Comparison of ENCODE assay signal across 7 cellular contexts in the genomic region with DNA sequence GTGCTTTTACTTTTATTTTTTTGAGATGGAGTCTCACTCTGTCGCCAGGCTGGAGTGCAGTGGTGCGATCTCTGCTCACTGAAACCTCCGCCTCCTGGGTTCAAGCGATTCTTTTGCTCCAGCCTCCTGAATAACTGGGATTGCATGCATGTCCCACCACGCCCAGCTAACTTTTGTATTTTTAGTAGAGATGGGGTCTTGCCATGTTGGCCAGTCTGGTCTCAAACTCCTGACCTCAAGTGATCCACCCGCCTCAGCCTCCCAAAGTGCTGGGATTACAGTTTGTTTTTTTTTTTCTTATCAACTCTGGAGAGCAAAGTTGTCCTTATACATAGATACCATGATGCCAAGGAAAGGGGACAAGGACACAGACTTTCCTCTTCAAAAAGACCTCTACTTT.
A peak's percentile ranks its signal among the peaks of the same experiment; 100 is the strongest.
DNase-seq lines count a peak whose midpoint lies in the region; ATAC-seq, FAIRE-seq and TF ChIP-seq lines count a peak whose summit lies in the region.
"Not testable (repeated sequence)": the region's sequence is repeated elsewhere in the genome, so short reads cannot be mapped to it uniquely, and the experiment has no call there.

No MANE protein-coding gene starts in this region.

- H2BK20ac ChIP-seq in IMR-90 (ENCODE audit: low read depth, low read length): peak overlapping the region; percentile 32; the same call in 1 of the 2 replicates

- peak overlapping the region; percentile 67; the same call in 1 of the 2 replicates for H4K5ac ChIP-seq in IMR-90 (ENCODE audit: low read depth, low read length)

- H2BK15ac ChIP-seq in IMR-90 (ENCODE audit: low read depth, low read length): not testable (repeated sequence)

- not testable (repeated sequence) for H3K4me1 Mint-ChIP-seq in astrocyte (ENCODE audit: low read depth, unreplicated experiment)

- H2AK9ac ChIP-seq in IMR-90 (replicated peaks; ENCODE audit: low read depth, low read length, poor library complexity): not testable (repeated sequence)

- H3F3A ChIP-seq in smooth muscle cell (ENCODE audit: low read depth): peaks cover 13% of the 10 kb centered on the region

- not testable (repeated sequence) for BruUV-seq in IMR-90 (replicated peaks; lab: Mats Ljungman, UMichigan)

- POLR2A ChIA-PET in IMR-90 (lab: Charles Lee; ENCODE audit: unreplicated experiment): interaction anchor here (0.9 kb wide), 1 partner anchor 12 kb away, joined by 4 read pairs; no protein-coding TSS in a partner anchor

- not testable (repeated sequence) for H2AK5ac ChIP-seq in IMR-90 (ENCODE audit: low read depth, low read length)

- not testable (repeated sequence) for H2BK120ac ChIP-seq in IMR-90 (ENCODE audit: low read depth, low read length)

- H4K20me1 ChIP-seq in IMR-90 (ENCODE audit: insufficient read depth, low read length) (peaks cover 47% of the 10 kb centered on the region), astrocyte (ENCODE audit: insufficient read depth, low read length) (peaks cover 29% of the 10 kb centered on the region)
- H4K20me1 ChIP-seq in smooth muscle cell (ENCODE audit: low read depth): not testable (repeated sequence)

- H3K14ac ChIP-seq in IMR-90 (replicated peaks; ENCODE audit: low read depth, low read length): not testable (repeated sequence)

- H3K27me3 Mint-ChIP-seq in astrocyte (ENCODE audit: low read depth, unreplicated experiment): peaks cover 34% of the 10 kb centered on the region

- H3K36me3 Mint-ChIP-seq in astrocyte (ENCODE audit: low read depth, unreplicated experiment): not testable (repeated sequence)

- intact Hi-C loops in IMR-90 (cut with micrococcal nuclease): loop anchor here (1.0 kb wide), 1 partner anchor 307 kb away; no protein-coding TSS in a partner anchor
- intact Hi-C loops in heart left ventricle (cut with DNase I): loop anchor here in 5 of 10 donors (1.0 to 5.0 kb wide), 5 partner anchors 36 to 181 kb away; partner anchors contain the start of gene CCBE1 (in 1 of the 5)
- intact Hi-C loops in left lung (cut with DNase I): not testable (repeated sequence)

- not testable (repeated sequence) for H3K4me3 ChIP-seq in ACC112 (ENCODE audit: low read depth, low read length); IMR-90 (ENCODE audit: insufficient read depth, low read depth, low read length); astrocyte (ENCODE audit: insufficient read depth, low read depth, low read length); heart left ventricle; left lung; smooth muscle cell
- H3K4me3 ChIP-seq in parathyroid adenoma (ENCODE audit: low read depth, low read length): peak overlapping the region; percentile 42

- H3K27ac ChIP-seq in ACC112 (ENCODE audit: low read depth, low read length): peak overlapping the region; percentile 26; the same call in 1 of the 2 replicates
- H3K27ac ChIP-seq in IMR-90 (ENCODE audit: insufficient read depth, low read length): peak overlapping the region; percentile 19; the same call in 1 of the 2 replicates
- H3K27ac ChIP-seq in astrocyte (ENCODE audit: low read depth, low read length); left lung; parathyroid adenoma; smooth muscle cell (ENCODE audit: low read depth): not testable (repeated sequence)
- peak overlapping the region; percentile 15 to 89 (median 68) for H3K27ac ChIP-seq in heart left ventricle

- H4K91ac ChIP-seq in IMR-90 (ENCODE audit: insufficient read depth, low read depth, low read length): not testable (repeated sequence)

- in situ Hi-C loops in IMR-90 (cut with MboI; ENCODE audit: low sequenced_read_pairs): not testable (repeated sequence)

- peaks cover 37% of the 10 kb centered on the region for H3K79me2 ChIP-seq in ACC112 (ENCODE audit: control insufficient read depth, insufficient read depth, low read length, unreplicated experiment)
- not testable (repeated sequence) for H3K79me2 ChIP-seq in astrocyte (ENCODE audit: insufficient read depth, low read length); parathyroid adenoma; smooth muscle cell (ENCODE audit: low read depth)

- not testable (repeated sequence) for FAIRE-seq in astrocyte (lab: Jason Lieb, UNC)

- WGBS in IMR-90 (ENCODE audit: extremely low coverage in 2 of 2, insufficient read length in 1 of 2), 2 experiments: 95% methylated on average over 4 of the region's 6 CpGs; no CpG with 5 or more reads in 1 of the 2 experiments
- 69 to 78% (median 75%) methylated on average over 6 of the region's 6 CpGs for WGBS in heart left ventricle, 4 donors
- WGBS in smooth muscle cell (ENCODE audit: low lambda C conversion rate): 80% methylated on average over 6 of the region's 6 CpGs

- not testable (repeated sequence) for H3K36me3 ChIP-seq in ACC112 (ENCODE audit: insufficient read depth, low read length); IMR-90 (ENCODE audit: control insufficient read depth, insufficient read depth, low read length); astrocyte (ENCODE audit: insufficient read depth, low read length); heart left ventricle; left lung; parathyroid adenoma (ENCODE audit: control insufficient read depth, insufficient read depth, low read length); smooth muscle cell (ENCODE audit: low read depth)

- dilution Hi-C loops in IMR-90 (cut with HindIII; ENCODE audit: low sequenced_read_pairs, unreplicated experiment): not testable (repeated sequence)

- not testable (repeated sequence) for H3K4me3 Mint-ChIP-seq in astrocyte (ENCODE audit: unreplicated experiment)

- H3K9me1 ChIP-seq in IMR-90 (ENCODE audit: insufficient read depth, low read length): peaks cover 15% of the 10 kb centered on the region

- not testable (repeated sequence) for TF ChIP-seq RAD21 in IMR-90 (IDR thresholded peaks at IDR 0.05; ENCODE audit: low read length)

- not testable (repeated sequence) for H3K9me3 Mint-ChIP-seq in astrocyte (ENCODE audit: unreplicated experiment)

- CTCF ChIA-PET in IMR-90 (lab: Yijun Ruan, JAX): not testable (repeated sequence)

- peak overlapping the region; percentile 53; the same call in 1 of the 2 replicates for H3K18ac ChIP-seq in IMR-90 (ENCODE audit: low read depth, low read length)

- not testable (repeated sequence) for TF ChIP-seq POLR2A in IMR-90 (IDR thresholded peaks at IDR 0.05; ENCODE audit: low read depth, low read length); heart left ventricle (IDR thresholded peaks at IDR 0.05)

- not testable (repeated sequence) for H3K23ac ChIP-seq in IMR-90 (ENCODE audit: low read depth, low read length)

- H3K27me3 ChIP-seq in ACC112 (ENCODE audit: insufficient read depth, low read length); IMR-90 (ENCODE audit: control insufficient read depth, insufficient read depth, low read length); astrocyte (ENCODE audit: insufficient read depth, low read length); heart left ventricle; left lung; parathyroid adenoma (ENCODE audit: control insufficient read depth, insufficient read depth, low read length): not testable (repeated sequence)
- peaks cover 21% of the 10 kb centered on the region for H3K27me3 ChIP-seq in smooth muscle cell (ENCODE audit: low read depth)

- H2AFZ ChIP-seq in ACC112 (ENCODE audit: low read length, unreplicated experiment); IMR-90 (replicated peaks; ENCODE audit: low read length, poor library complexity); astrocyte (ENCODE audit: low read depth, low read length); parathyroid adenoma; smooth muscle cell (ENCODE audit: low read depth): not testable (repeated sequence)

- H3K9ac ChIP-seq in IMR-90 (ENCODE audit: low read depth, low read length); astrocyte (ENCODE audit: low read length); parathyroid adenoma; smooth muscle cell (ENCODE audit: low read depth): not testable (repeated sequence)

- not testable (repeated sequence) for DNase-seq in IMR-90; astrocyte (ENCODE audit: low read depth); heart left ventricle; left lung; smooth muscle cell (lab: John Stamatoyannopoulos, UW; ENCODE audit: unreplicated experiment)

- not testable (repeated sequence) for H3K56ac ChIP-seq in IMR-90 (ENCODE audit: extremely low read depth, insufficient read depth, low read length)

- H3K4me1 ChIP-seq in ACC112 (ENCODE audit: control insufficient read depth, insufficient read depth, low read length, unreplicated experiment) (peaks cover 51% of the 10 kb centered on the region), IMR-90 (ENCODE audit: control insufficient read depth, insufficient read depth, low read length) (peaks cover 18% of the 10 kb centered on the region), astrocyte (ENCODE audit: insufficient read depth, low read length) (peaks cover 18% of the 10 kb centered on the region), heart left ventricle (peaks cover 0 to 46% (median 20%) of the 10 kb centered on the region in 12 donors), parathyroid adenoma (peaks cover 12% of the 10 kb centered on the region)
- not testable (repeated sequence) for H3K4me1 ChIP-seq in left lung; smooth muscle cell (ENCODE audit: low read depth)

- H3K79me1 ChIP-seq in IMR-90 (ENCODE audit: low read depth in 1 of 2, low read length in 2 of 2): peaks cover 25 to 28% of the 10 kb centered on the region in 2 experiments

- H2BK5ac ChIP-seq in IMR-90 (ENCODE audit: low read depth, low read length, poor library complexity, severe bottlenecking): not testable (repeated sequence)

- H3K4ac ChIP-seq in IMR-90 (ENCODE audit: low read depth, low read length): not testable (repeated sequence)

- not testable (repeated sequence) for TF ChIP-seq CTCF in IMR-90 (conservative IDR thresholded peaks at IDR 0.05; ENCODE audit: low read depth, low read length); astrocyte (IDR thresholded peaks at IDR 0.05; ENCODE audit: insufficient read depth, low read depth, low read length); heart left ventricle (IDR thresholded peaks at IDR 0.05); left lung (IDR thresholded peaks at IDR 0.05); parathyroid adenoma (IDR thresholded peaks at IDR 0.05); smooth muscle cell (IDR thresholded peaks at IDR 0.05; ENCODE audit: borderline replicate concordance, insufficient read depth, poor library complexity, severe bottlenecking)

- not testable (repeated sequence) for H3K27ac Mint-ChIP-seq in astrocyte (ENCODE audit: unreplicated experiment)

- ATAC-seq in IMR-90 (ENCODE audit: low read depth): not testable (repeated sequence)
- ATAC-seq in heart left ventricle: peak in 1 of 4 donors; percentile 1
- peak; percentile 2 for ATAC-seq in left lung

- H3K9me3 ChIP-seq in IMR-90 (ENCODE audit: control insufficient read depth, insufficient read depth, low read length); astrocyte (ENCODE audit: insufficient read depth, low read depth, low read length); left lung; parathyroid adenoma (ENCODE audit: control insufficient read depth, low read length); smooth muscle cell (replicated peaks; ENCODE audit: low read depth): not testable (repeated sequence)
- H3K9me3 ChIP-seq in heart left ventricle: peaks cover 0 to 12% (median 0%) of the 10 kb centered on the region in 12 donors

- H4K8ac ChIP-seq in IMR-90 (ENCODE audit: low read depth in 2 of 2, low read length in 2 of 2): not testable (repeated sequence)

- H3K4me2 ChIP-seq in IMR-90 (ENCODE audit: low read depth, low read length) (peak overlapping the region; percentile 24), astrocyte (ENCODE audit: low read length) (peak overlapping the region; percentile 69), parathyroid adenoma (ENCODE audit: low read length) (peak overlapping the region; percentile 68), smooth muscle cell (peak overlapping the region; percentile 38)
